ENCODE assay signal across 23 cellular contexts in genomic region chr7:43702974-43703373, GRCh38.
"Had no signal": no experiment of that assay in that cellular context is flagged by ENCODE, and none has a peak within 500 bp of the region (broad histone marks: within the 10 kb centered on the region; RNA-seq: fewer than 3 reads in every experiment).

No MANE protein-coding gene starts in this region.

- H3K36me3 ChIP-seq: colonic mucosa, neutrophil had no signal

- DNase-seq: activated CD4-positive, alpha-beta memory T cell treated with anti-CD3 and anti-CD28 coated beads, Interleukin-2, amount 10 ng/mL, durations not matched to agents 7 days and 5 days; activated CD4-positive, alpha-beta T cell treated with anti-CD3 and anti-CD28 coated beads for 36 hours; activated naive CD4-positive, alpha-beta T cell treated with anti-CD3 and anti-CD28 coated beads, Interleukin-2, amount 50 U/mL, for 16 hours; amniotic stem cell; body of pancreas; caudate nucleus; colonic mucosa; kidney; left lung; mammary epithelial cell; naive B cell; retina; stimulated activated CD4-positive, alpha-beta T cell treated with anti-CD3 and anti-CD28 coated beads, Interleukin-15, amount 100 ng/mL, for 24 hours; stimulated activated CD4-positive, alpha-beta T cell treated with anti-CD3 and anti-CD28 coated beads, Interleukin-4, amount 100 ng/mL, for 1 hour; stimulated activated naive CD8-positive, alpha-beta T cell treated with anti-CD3 and anti-CD28 coated beads, Interleukin-15, Interleukin-2, amounts not matched to agents 100 U/mL and 50 U/mL, for 24 hours; testis; upper lobe of left lung; WERI-Rb-1 had no signal

- FAIRE-seq: kidney had no signal

- H3K27ac Mint-ChIP-seq: activated CD4-positive, alpha-beta memory T cell treated with anti-CD3 and anti-CD28 coated beads, Interleukin-2, amount 10 ng/mL, durations not matched to agents 7 days and 5 days; activated CD4-positive, alpha-beta T cell treated with anti-CD3 and anti-CD28 coated beads for 36 hours; activated T-helper 2 cell treated with anti-CD3 and anti-CD28 coated beads, Interferon-gamma antibody, Interleukin-2, Interleukin-4, amounts not matched to agents 10 μg/mL and 5 μg/mL and 100 μg/mL, durations not matched to agents 14 hours and 24 hours and 36 hours; T-helper 1 cell treated with Interleukin-12 subunit alpha and Interleukin-12 subunit beta and Interleukin-4 antibody, amounts not matched to agents 30 μg/mL and 1 μg/mL, for 36 hours had no signal

- H3K27me3 ChIP-seq: body of pancreas, colonic mucosa, hepatocyte, left lung, neutrophil, testis, upper lobe of left lung had no signal

- H3K4me1 ChIP-seq: colonic mucosa, testis, upper lobe of left lung had no signal

- ATAC-seq: activated CD4-positive, alpha-beta T cell treated with anti-CD3 and anti-CD28 coated beads for 36 hours; body of pancreas; esophagus mucosa; left lung; stimulated activated naive CD8-positive, alpha-beta T cell treated with anti-CD3 and anti-CD28 coated beads, Interleukin-15, Interleukin-2, amounts not matched to agents 100 U/mL and 50 U/mL, for 24 hours had no signal

- H3K9me3 ChIP-seq: body of pancreas, colonic mucosa, left lung, neutrophil, testis, upper lobe of left lung had no signal

- H3K4me3 Mint-ChIP-seq: activated CD4-positive, alpha-beta memory T cell treated with anti-CD3 and anti-CD28 coated beads, Interleukin-2, amount 10 ng/mL, durations not matched to agents 7 days and 5 days; activated CD4-positive, alpha-beta T cell treated with anti-CD3 and anti-CD28 coated beads for 36 hours; naive B cell; T-helper 1 cell treated with Interleukin-12 subunit alpha and Interleukin-12 subunit beta and Interleukin-4 antibody, amounts not matched to agents 30 μg/mL and 1 μg/mL, for 36 hours had no signal

- H3K9me3 Mint-ChIP-seq: naive B cell had no signal

- H3K27ac ChIP-seq: body of pancreas, colonic mucosa, hepatocyte, left lung, neutrophil, testis, upper lobe of left lung, WERI-Rb-1 had no signal

- H3K27me3 Mint-ChIP-seq: activated CD4-positive, alpha-beta memory T cell treated with anti-CD3 and anti-CD28 coated beads, Interleukin-2, amount 10 ng/mL, durations not matched to agents 7 days and 5 days; activated CD4-positive, alpha-beta T cell treated with anti-CD3 and anti-CD28 coated beads for 36 hours; naive B cell had no signal

- H3K4me3 ChIP-seq: body of pancreas, colonic mucosa, hepatocyte, left lung, testis, upper lobe of left lung had no signal
